In genomic region chr12:12719496-12719895, GRCh38 we compare ENCODE assay signal across 8 cellular contexts. TPM values are rescaled to one million over a fixed set of nuclear protein-coding genes. Genes with fewer than 3 reads are reported as not detected.
DNase-seq lines count a peak whose midpoint lies in the region; ATAC-seq and TF ChIP-seq lines count a peak whose summit lies in the region.

No MANE protein-coding gene starts in this region.

- ATAC-seq in GM21423 (IDR thresholded peaks at IDR 0.05; ENCODE audit: unreplicated experiment) (no peak), HG02973 (IDR thresholded peaks at IDR 0.05; ENCODE audit: unreplicated experiment) (no peak)

- peaks cover 83% of the 10 kb centered on the region for H3K79me2 ChIP-seq in Loucy (ENCODE audit: insufficient read depth, low read length)

- H3K9ac ChIP-seq in Loucy (ENCODE audit: low read depth, low read length, poor library complexity, severe bottlenecking), result peak overlapping the region; percentile 100

- peak overlapping the region; percentile 99 for H3K4me3 ChIP-seq in Loucy (ENCODE audit: low read length, poor library complexity, severe bottlenecking)
- peak overlapping the region in 2 of 4 donors; percentile 91 to 99 for H3K4me3 ChIP-seq in adrenal gland
- H3K4me3 ChIP-seq in lower leg skin (ENCODE audit: low read depth, poor library complexity, severe bottlenecking), result peak overlapping the region; percentile 92
- H3K4me3 ChIP-seq in urinary bladder (ENCODE audit: low read depth, low read length), result peak overlapping the region; percentile 81

- H2AFZ ChIP-seq in Loucy (ENCODE audit: low read length), result no peak overlapping the region

- H3K4me2 ChIP-seq in Loucy (ENCODE audit: low read depth, low read length, poor library complexity, severe bottlenecking), result peak overlapping the region; percentile 91

- peaks cover 21% of the 10 kb centered on the region for H3K27me3 ChIP-seq in Loucy (ENCODE audit: insufficient read depth, low read length, poor library complexity, severe bottlenecking)
- H3K27me3 ChIP-seq in adrenal gland, result no peaks in the 10 kb centered on the region

- intact Hi-C loops in adrenal gland (cut with DNase I), result no loop called here
- intact Hi-C loops in lower leg skin (cut with DNase I; ENCODE audit: low total_unique reads), result no loop called here

- TF ChIP-seq CTCF in Loucy (conservative IDR thresholded peaks at IDR 0.05; ENCODE audit: low read length), result no peak
- TF ChIP-seq CTCF in adrenal gland (IDR thresholded peaks at IDR 0.05), result no peak
- no peak for TF ChIP-seq CTCF in lower leg skin (IDR thresholded peaks at IDR 0.05)

- peak overlapping the region in 4 of 5 donors; percentile 94 to 100 (median 96) for H3K27ac ChIP-seq in adrenal gland
- no peak overlapping the region for H3K27ac ChIP-seq in urinary bladder (ENCODE audit: low read depth)

- 10 to 27% (median 18%) methylated on average over 3 of the region's 3 CpGs for whole genome bisulfite sequencing in adrenal gland, 4 donors
- WGBS in lower leg skin, 2 donors, result 5 to 11% methylated on average over 3 of the region's 3 CpGs
- 18% methylated on average over 3 of the region's 3 CpGs for WGBS in urinary bladder

- peak; percentile 66 for DNase-seq in ELR (ENCODE audit: low read depth)
- no peak for DNase-seq in adrenal gland
- no peak for DNase-seq in lower leg skin (ENCODE audit: low spot score in 2 of 2)
- no peak for DNase-seq in NCI-H2227 treated with DMSO at 0.1 percent for 48 hours (lab: John Stamatoyannopoulos, UW)

- TF ChIP-seq POLR2A in adrenal gland (IDR thresholded peaks at IDR 0.05) (no peak), lower leg skin (IDR thresholded peaks at IDR 0.05) (no peak)

- H4K20me1 ChIP-seq in Loucy (ENCODE audit: insufficient read depth, low read length, poor library complexity, severe bottlenecking), result peaks cover 41% of the 10 kb centered on the region

- H3K36me3 ChIP-seq in Loucy (ENCODE audit: insufficient read depth, low read length), result peaks cover 38% of the 10 kb centered on the region
- peaks cover 0 to 25% of the 10 kb centered on the region in 2 donors for H3K36me3 ChIP-seq in adrenal gland (replicated peaks in 1 of 2)
- H3K36me3 ChIP-seq in urinary bladder (ENCODE audit: insufficient read depth), result no peaks in the 10 kb centered on the region

- no peaks in the 10 kb centered on the region for H3K9me3 ChIP-seq in Loucy (ENCODE audit: insufficient read depth, low read depth, low read length)
- H3K9me3 ChIP-seq in adrenal gland (replicated peaks in 1 of 3), result no peaks in the 10 kb centered on the region

- H3F3A ChIP-seq in Loucy (ENCODE audit: low read depth), result peaks cover 17% of the 10 kb centered on the region

- peaks cover 38% of the 10 kb centered on the region for H3K4me1 ChIP-seq in Loucy (ENCODE audit: insufficient read depth, low read length, poor library complexity, severe bottlenecking)
- H3K4me1 ChIP-seq in adrenal gland (replicated peaks in 1 of 2), result peaks cover 26 to 67% of the 10 kb centered on the region in 2 donors
- no peaks in the 10 kb centered on the region for H3K4me1 ChIP-seq in urinary bladder (ENCODE audit: insufficient read depth)

- no peaks in the 10 kb centered on the region for H3K9me2 ChIP-seq in Loucy (replicated peaks; ENCODE audit: low read depth, low read length)

RNA-seq across cellular contexts. Expression of gene CDKN1B, which starts 2.3 kb away (rescaled TPM):
- total RNA-seq in adrenal gland (10 to 100 TPM; 37.9 to 97.8 (median 71.1) TPM), lower leg skin (100 to 1,000 TPM in 3 of 4 donors, 10 to 100 TPM in 1; 74.3 to 104 (median 101) TPM), urinary bladder (73.6 TPM)
- polyA plus RNA-seq in adrenal gland (10 to 100 TPM; 18.2 to 80.3 (median 25.3) TPM), urinary bladder (52.1 TPM)

RNA-seq across cellular contexts. Expression of gene GPR19, which starts 23.5 kb away (rescaled TPM):
- 1 to 10 TPM in 2 of 8 donors, under 1 TPM in 3, not detected in 3; 0.56 to 1.1 (median 0.68) TPM for total RNA-seq in adrenal gland
- 1 to 10 TPM in 2 of 3 donors, under 1 TPM in 1; 0.98 to 1.8 (median 1.1) TPM for polyA plus RNA-seq in adrenal gland
- under 1 TPM in 1 of 4 donors, not detected in 3; 0.13 TPM for total RNA-seq in lower leg skin
- total RNA-seq in urinary bladder, result 1.1 TPM
- polyA plus RNA-seq in urinary bladder, result 0.13 TPM
